Comparison of ENCODE assay signal across 18 cellular contexts in the genomic region with DNA sequence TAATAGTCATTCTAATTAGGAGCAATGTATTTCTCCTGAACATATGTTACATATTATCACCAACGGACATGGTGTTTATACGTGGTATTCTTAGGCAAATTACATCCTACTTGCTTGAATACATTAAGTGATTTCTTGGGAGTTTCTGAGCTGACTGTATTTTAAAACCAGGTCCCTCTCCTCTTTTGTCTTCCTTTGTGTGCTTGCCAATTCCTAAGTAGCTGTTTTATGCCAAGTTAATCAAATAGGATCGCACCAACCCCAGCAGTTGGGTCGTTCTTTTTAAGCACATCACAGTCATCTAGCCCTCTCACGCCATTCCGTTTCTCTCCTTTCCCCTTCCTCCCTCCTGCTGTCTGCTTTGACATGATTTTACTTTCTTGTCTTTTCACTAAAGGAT.
"Had no signal": no experiment of that assay in that cellular context is flagged by ENCODE, and none has a peak within 500 bp of the region (broad histone marks: within the 10 kb centered on the region; RNA-seq: fewer than 3 reads in every experiment).

No MANE protein-coding gene starts in this region.

- H3K9me3 ChIP-seq: esophagus squamous epithelium, right lobe of liver, thoracic aorta had no signal

- ATAC-seq: activated naive CD4-positive, alpha-beta T cell treated with anti-CD3 and anti-CD28 coated beads, Interleukin-2, amount 50 U/mL, for 72 hours; activated T-cell treated with anti-CD3 and anti-CD28 coated beads, Interleukin-2, amount 50 U/mL, for 72 hours; natural killer cell; right lobe of liver; WTC11 had no signal

- H3K27me3 ChIP-seq: brain microvascular endothelial cell, esophagus squamous epithelium, right lobe of liver had no signal

- DNase-seq: activated CD4-positive, alpha-beta T cell treated with anti-CD3 and anti-CD28 coated beads for 48 hours; activated CD8-positive, alpha-beta memory T cell treated with anti-CD3 and anti-CD28 coated beads, Interleukin-2, amount 50 U/mL, for 48 hours; activated gamma-delta T cell; activated T-cell treated with anti-CD3 and anti-CD28 coated beads, Interleukin-2, amount 50 U/mL, for 72 hours; brain microvascular endothelial cell; effector CD8-positive, alpha-beta T cell; esophagus squamous epithelium; foreskin fibroblast; hippocampal formation; kidney glomerular epithelial cell; mesendoderm; natural killer cell; occipital lobe; right lobe of liver; T-helper 2 cell had no signal

- H3K4me1 ChIP-seq: esophagus squamous epithelium, right lobe of liver had no signal

- H3K36me3 ChIP-seq: brain microvascular endothelial cell, esophagus squamous epithelium, right lobe of liver, thoracic aorta had no signal

- H3K4me3 ChIP-seq: esophagus squamous epithelium, right lobe of liver, thoracic aorta had no signal

- H3K27ac ChIP-seq: brain microvascular endothelial cell, esophagus squamous epithelium, right lobe of liver, thoracic aorta had no signal
